Comparison of ENCODE assay signal across 14 cellular contexts in the genomic region with DNA sequence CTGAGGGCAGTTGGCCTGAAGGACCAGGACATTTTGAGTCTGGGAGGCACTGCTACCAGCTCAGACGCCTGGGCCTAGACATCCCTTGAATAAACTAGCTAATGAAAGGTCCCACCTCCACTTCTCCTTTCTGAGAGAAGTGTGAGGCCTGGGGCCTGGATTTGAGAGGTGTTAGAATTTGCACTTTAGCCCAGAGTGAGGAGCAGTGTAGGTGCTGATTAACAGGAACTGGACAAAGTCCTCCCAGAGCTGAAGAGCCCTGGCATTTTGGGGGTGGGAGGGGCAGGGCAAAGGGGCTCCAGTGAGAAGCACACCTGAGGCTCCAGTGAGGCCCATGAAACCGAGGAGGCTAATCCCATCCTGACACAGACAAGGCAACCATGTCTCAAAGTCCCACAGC. TPM values are rescaled to one million over a fixed set of nuclear protein-coding genes. Genes with fewer than 3 reads are reported as not detected.
DNase-seq lines count a peak whose midpoint lies in the region; ATAC-seq, FAIRE-seq and TF ChIP-seq lines count a peak whose summit lies in the region.
"Had no signal": no experiment of that assay in that cellular context is flagged by ENCODE, and none has a peak within 500 bp of the region (broad histone marks: within the 10 kb centered on the region; RNA-seq: fewer than 3 reads in every experiment).

No MANE protein-coding gene starts in this region.

- no TSS peak for BruUV-seq in K562 (replicated peaks; lab: Mats Ljungman, UMichigan)

- no peak for FAIRE-seq in K562 (lab: Jason Lieb, UNC)
- FAIRE-seq: A549, GM12892 had no signal

- peaks cover 0 to 5% of the 10 kb centered on the region in 2 experiments; a peak in 3 of 5 replicates for H3K4me1 ChIP-seq in K562 (replicated peaks in 1 of 2; ENCODE audit: control insufficient read depth in 2 of 2, insufficient read depth in 2 of 2, low read length in 2 of 2)
- no peaks in the 10 kb centered on the region for H3K4me1 ChIP-seq in right lobe of liver
- no peaks in the 10 kb centered on the region for H3K4me1 ChIP-seq in uterus

- H3K9ac ChIP-seq in K562 (ENCODE audit: insufficient read depth in 1 of 2, low read depth in 2 of 2, low read length in 2 of 2) = peak overlapping the region in 1 of 2 experiments; percentile 2; a peak in 1 of 4 replicates

- no peaks in the 10 kb centered on the region for H3K79me2 ChIP-seq in K562 (ENCODE audit: control insufficient read depth, insufficient read depth, low read length)

- DNase-seq in ELF-1 (ENCODE audit: low read depth, low spot score) = peak; percentile 28
- no peak for DNase-seq in K562 (ENCODE audit: extremely low read depth in 1 of 4, low spot score in 3 of 4)
- no peak for DNase-seq in right lobe of liver
- DNase-seq in NCI-H524 treated with DMSO at 0.1 percent for 48 hours (lab: John Stamatoyannopoulos, UW) = no peak
- DNase-seq in uterus = no peak
- DNase-seq in natural killer cell treated with Interleukin-12 subunit alpha and Interleukin-12 subunit beta and Interleukin-15 and Interleukin-18, amount 100 ng/mL, for 72 hours (ENCODE audit: low spot score) = no peak
- DNase-seq: DMS53, NCI-H1092, NCI-H2107, NCI-H226, NCI-H69 had no signal

- H3K27me3 Mint-ChIP-seq in natural killer cell treated with Interleukin-12 subunit alpha and Interleukin-12 subunit beta and Interleukin-15 and Interleukin-18, amount 100 ng/mL, for 72 hours = no peaks in the 10 kb centered on the region

- CTCF ChIA-PET in K562 (lab: Yijun Ruan, JAX; ENCODE audit: low intra/inter-chr PET ratio) = interaction anchor here (0.7 kb wide), 1 partner anchor 826 kb away, joined by 4 read pairs; no protein-coding TSS in a partner anchor

- TF ChIP-seq RAD21 in K562 (CRISPR knock-in tag; conservative IDR thresholded peaks at IDR 0.05 in 1 of 2, IDR thresholded peaks at IDR 0.05 in 1 of 2) = no peak

- ATAC-seq in K562 (no peak), right lobe of liver (peak; percentile 33 to 72 (median 58))
- no peak for ATAC-seq in natural killer cell treated with Interleukin-12 subunit alpha and Interleukin-12 subunit beta and Interleukin-15 and Interleukin-18, amount 100 ng/mL, for 72 hours
- ATAC-seq: A549 had no signal

- no peaks in the 10 kb centered on the region for H3K4me1 Mint-ChIP-seq in natural killer cell treated with Interleukin-12 subunit alpha and Interleukin-12 subunit beta and Interleukin-15 and Interleukin-18, amount 100 ng/mL, for 72 hours (ENCODE audit: low read depth in 2 of 2)

- POLR2A ChIA-PET in K562 (lab: Yijun Ruan, JAX) = interaction anchor here (1.6 to 1.8 kb wide), 2 partner anchors 9 to 19 kb away, joined by 3 to 6 read pairs; no protein-coding TSS in a partner anchor

- H3K9me3 ChIP-seq in K562 (replicated peaks; ENCODE audit: control insufficient read depth, insufficient read depth, low read depth, low read length) (no peaks in the 10 kb centered on the region), right lobe of liver (no peaks in the 10 kb centered on the region), uterus (no peaks in the 10 kb centered on the region)
- H3K9me3 ChIP-seq: A549 had no signal

- H3K4me3 ChIP-seq in K562 (no peak overlapping the region), right lobe of liver (no peak overlapping the region), uterus (no peak overlapping the region)
- H3K4me3 ChIP-seq: A549 had no signal

- H3K9me3 Mint-ChIP-seq in natural killer cell treated with Interleukin-12 subunit alpha and Interleukin-12 subunit beta and Interleukin-15 and Interleukin-18, amount 100 ng/mL, for 72 hours = no peaks in the 10 kb centered on the region

- no peak overlapping the region for H3K4me3 Mint-ChIP-seq in natural killer cell treated with Interleukin-12 subunit alpha and Interleukin-12 subunit beta and Interleukin-15 and Interleukin-18, amount 100 ng/mL, for 72 hours

- H3K9me1 ChIP-seq in K562 (ENCODE audit: control insufficient read depth, insufficient read depth, low read length) = no peaks in the 10 kb centered on the region

- no peak overlapping the region for H2AFZ ChIP-seq in K562 (ENCODE audit: low read depth, low read length)

- TF ChIP-seq EP300 in K562 (IDR thresholded peaks at IDR 0.05; ENCODE audit: low read length) = no peak

- H3K36me3 ChIP-seq in K562 (ENCODE audit: control insufficient read depth, insufficient read depth, low read length) (no peaks in the 10 kb centered on the region), right lobe of liver (no peaks in the 10 kb centered on the region), uterus (no peaks in the 10 kb centered on the region)

- H3K27ac ChIP-seq in K562 (ENCODE audit: extremely low read depth, low read depth, low read length) (no peak overlapping the region), right lobe of liver (peak overlapping the region in 1 of 3 donors; percentile 40), uterus (no peak overlapping the region)
- H3K27ac ChIP-seq: C4-2B had no signal

- no peak overlapping the region for H3K4me2 ChIP-seq in K562 (ENCODE audit: insufficient read depth, low read length)
- H3K4me2 ChIP-seq: A549 had no signal

- H4K20me1 ChIP-seq in K562 (replicated peaks; ENCODE audit: control insufficient read depth, insufficient read depth, low read length) = no peaks in the 10 kb centered on the region

- WGBS in K562 (ENCODE audit: insufficient coverage, low coverage, missing lambda C conversion rate) = 40% methylated on average over 2 of the region's 2 CpGs
- WGBS in right lobe of liver (ENCODE audit: insufficient coverage, low coverage, low lambda C conversion rate, missing lambda C conversion rate) = no CpG with 5 or more reads among the region's 2 CpGs

- TF ChIP-seq POLR2A in K562 (conservative IDR thresholded peaks at IDR 0.05) (no peak), right lobe of liver (IDR thresholded peaks at IDR 0.05) (no peak), uterus (IDR thresholded peaks at IDR 0.05) (no peak)

- in situ Hi-C loops in K562 (cut with MboI) = no loop called here

- H3K27ac Mint-ChIP-seq in natural killer cell treated with Interleukin-12 subunit alpha and Interleukin-12 subunit beta and Interleukin-15 and Interleukin-18, amount 100 ng/mL, for 72 hours = no peak overlapping the region

- TF ChIP-seq CTCF in K562 (IDR thresholded peaks at IDR 0.05 in 2 of 3, conservative IDR thresholded peaks at IDR 0.05 in 1 of 3; ENCODE audit: insufficient read depth in 2 of 3, low read depth in 1 of 3, low read length in 3 of 3) = no peak
- no peak for TF ChIP-seq CTCF in right lobe of liver (IDR thresholded peaks at IDR 0.05)
- no peak for TF ChIP-seq CTCF in uterus (IDR thresholded peaks at IDR 0.05)

- intact Hi-C loops in K562 (cut with micrococcal nuclease) (no loop called here), right lobe of liver (cut with DNase I) (no loop called here), uterus (cut with DNase I; ENCODE audit: low total_unique reads) (no loop called here)

- no peaks in the 10 kb centered on the region for H3K36me3 Mint-ChIP-seq in natural killer cell treated with Interleukin-12 subunit alpha and Interleukin-12 subunit beta and Interleukin-15 and Interleukin-18, amount 100 ng/mL, for 72 hours

- H3K27me3 ChIP-seq in K562 (ENCODE audit: control insufficient read depth in 2 of 2, insufficient read depth in 2 of 2, low read length in 2 of 2) (no peaks in the 10 kb centered on the region), right lobe of liver (no peaks in the 10 kb centered on the region), uterus (no peaks in the 10 kb centered on the region)

RNA-seq across cellular contexts. Expression of gene SLC1A5, which starts 15.2 kb away (rescaled TPM):
- 143 and 394 TPM in 2 replicates for total RNA-seq in K562 (2011; cell fraction: chromatin; rRNA removed; ENCODE audit: low replicate concordance)
- total RNA-seq in K562 (2011; cell fraction: nucleolus; rRNA removed) = 510 and 601 TPM in 2 replicates
- total RNA-seq in K562 (2011; cell fraction: nucleoplasm; rRNA removed) = 377 and 409 TPM in 2 replicates
- total RNA-seq in K562 (2014; rRNA removed) (257 and 266 TPM in 2 replicates), K562 (2014; rRNA removed; fragmentation: Illumina TruSeq; extraction: Trizol) (77.5 and 94.9 TPM in 2 replicates), K562 (2015; rRNA removed; fragmentation: Illumina TruSeq; extraction: Trizol) (113 and 122 TPM in 2 replicates), K562 (2021) (398 and 417 TPM in 2 replicates), right lobe of liver (1 to 10 TPM; 1.8 to 8.0 (median 4.4) TPM), uterus (10 to 100 TPM; 13.8 to 78.0 (median 32.4) TPM)
- polyA plus RNA-seq in K562 (2011; rRNA removed) (134 and 227 TPM in 2 replicates), K562 (2014; fragmentation: Illumina TruSeq; extraction: Trizol) (250 and 336 TPM in 2 replicates), K562 (2014; fragmentation: Nextera tagmentation; extraction: Ambion mirVana) (10 to 100 TPM; 31.2 to 42.0 TPM), K562 (2014; rRNA removed) (169 and 256 TPM in 2 replicates)
- polyA plus RNA-seq in K562 (2011; cell fraction: cytosol; rRNA removed) = 233 and 332 TPM in 2 replicates
- 141 and 179 TPM in 2 replicates for polyA plus RNA-seq in K562 (2011; cell fraction: nucleus; rRNA removed)
- 221 and 421 TPM in 2 replicates for polyA plus RNA-seq in K562 (2012)
- 150 and 164 TPM in 2 replicates for polyA minus RNA-seq in K562 (2011; rRNA and poly(A)+ RNA removed)
- 145 and 162 TPM in 2 replicates for polyA minus RNA-seq in K562 (2011; cell fraction: cytosol; rRNA and poly(A)+ RNA removed)
- polyA minus RNA-seq in K562 (2011; cell fraction: nucleus; rRNA and poly(A)+ RNA removed) = 58.6 and 64.8 TPM in 2 replicates
- 100 to 1,000 TPM; 215 to 269 TPM for total RNA-seq in natural killer cell treated with Interleukin-12 subunit alpha and Interleukin-12 subunit beta and Interleukin-15 and Interleukin-18, amount 100 ng/mL, for 72 hours

RNA-seq across cellular contexts. Expression of gene AP2S1, which starts 47.1 kb away (rescaled TPM):
- total RNA-seq in K562 (2011; cell fraction: chromatin; rRNA removed; ENCODE audit: low replicate concordance) = 19.6 and 27.0 TPM in 2 replicates
- total RNA-seq in K562 (2011; cell fraction: nucleolus; rRNA removed) = 40.3 and 42.5 TPM in 2 replicates
- 31.1 and 45.0 TPM in 2 replicates for total RNA-seq in K562 (2011; cell fraction: nucleoplasm; rRNA removed)
- total RNA-seq in K562 (2014; rRNA removed) (294 and 338 TPM in 2 replicates), K562 (2014; rRNA removed; fragmentation: Illumina TruSeq; extraction: Trizol) (95.3 and 97.5 TPM in 2 replicates), K562 (2015; rRNA removed; fragmentation: Illumina TruSeq; extraction: Trizol) (131 and 143 TPM in 2 replicates), K562 (2021) (254 and 263 TPM in 2 replicates), right lobe of liver (10 to 100 TPM; 67.2 to 82.6 (median 73.6) TPM), uterus (10 to 100 TPM in 3 of 4 donors, 1 to 10 TPM in 1; 3.8 to 59.1 (median 45.1) TPM)
- polyA plus RNA-seq in K562 (2011; rRNA removed) (136 and 171 TPM in 2 replicates), K562 (2014; fragmentation: Illumina TruSeq; extraction: Trizol) (118 and 172 TPM in 2 replicates), K562 (2014; fragmentation: Nextera tagmentation; extraction: Ambion mirVana) (10 to 100 TPM; 32.4 to 72.0 TPM), K562 (2014; rRNA removed) (196 and 212 TPM in 2 replicates)
- 201 and 310 TPM in 2 replicates for polyA plus RNA-seq in K562 (2011; cell fraction: cytosol; rRNA removed)
- polyA plus RNA-seq in K562 (2011; cell fraction: nucleus; rRNA removed) = 91.4 and 98.6 TPM in 2 replicates
- 190 and 267 TPM in 2 replicates for polyA plus RNA-seq in K562 (2012)
- polyA minus RNA-seq in K562 (2011; rRNA and poly(A)+ RNA removed) = 57.4 and 64.7 TPM in 2 replicates
- 73.8 and 86.9 TPM in 2 replicates for polyA minus RNA-seq in K562 (2011; cell fraction: cytosol; rRNA and poly(A)+ RNA removed)
- 14.7 and 22.1 TPM in 2 replicates for polyA minus RNA-seq in K562 (2011; cell fraction: nucleus; rRNA and poly(A)+ RNA removed)
- total RNA-seq in natural killer cell treated with Interleukin-12 subunit alpha and Interleukin-12 subunit beta and Interleukin-15 and Interleukin-18, amount 100 ng/mL, for 72 hours = 100 to 1,000 TPM in 1 of 2 donors, 10 to 100 TPM in 1; 94.3 to 130 TPM

RNA-seq across cellular contexts. Expression of gene ARHGAP35, which starts 57.2 kb away (rescaled TPM):
- total RNA-seq in K562 (2011; cell fraction: chromatin; rRNA removed; ENCODE audit: low replicate concordance) = 56.5 and 65.8 TPM in 2 replicates
- total RNA-seq in K562 (2011; cell fraction: nucleolus; rRNA removed) = 33.2 and 33.8 TPM in 2 replicates
- total RNA-seq in K562 (2011; cell fraction: nucleoplasm; rRNA removed) = 42.5 and 45.8 TPM in 2 replicates
- 10.2 and 13.8 TPM in 2 replicates for total RNA-seq in K562 (2014; rRNA removed)
- 13.9 TPM in 2 replicates for total RNA-seq in K562 (2014; rRNA removed; fragmentation: Illumina TruSeq; extraction: Trizol)
- 16.0 and 16.2 TPM in 2 replicates for total RNA-seq in K562 (2015; rRNA removed; fragmentation: Illumina TruSeq; extraction: Trizol)
- total RNA-seq in K562 (2021) = 24.5 and 26.4 TPM in 2 replicates
- 9.8 and 10.2 TPM in 2 replicates for polyA plus RNA-seq in K562 (2011; rRNA removed)
- 7.1 and 11.1 TPM in 2 replicates for polyA plus RNA-seq in K562 (2011; cell fraction: cytosol; rRNA removed)
- polyA plus RNA-seq in K562 (2011; cell fraction: nucleus; rRNA removed) = 10.6 and 12.9 TPM in 2 replicates
- polyA plus RNA-seq in K562 (2012) = 16.8 and 21.4 TPM in 2 replicates
- 15.7 and 18.6 TPM in 2 replicates for polyA plus RNA-seq in K562 (2014; fragmentation: Illumina TruSeq; extraction: Trizol)
- 1 to 10 TPM in 1 of 2 experiments, under 1 TPM in 1; 0.27 to 1.1 TPM for polyA plus RNA-seq in K562 (2014; fragmentation: Nextera tagmentation; extraction: Ambion mirVana)
- 7.6 and 9.4 TPM in 2 replicates for polyA plus RNA-seq in K562 (2014; rRNA removed)
- polyA minus RNA-seq in K562 (2011; rRNA and poly(A)+ RNA removed) = 26.2 and 28.7 TPM in 2 replicates
- 16.0 and 16.7 TPM in 2 replicates for polyA minus RNA-seq in K562 (2011; cell fraction: cytosol; rRNA and poly(A)+ RNA removed)
- polyA minus RNA-seq in K562 (2011; cell fraction: nucleus; rRNA and poly(A)+ RNA removed) = 16.4 and 22.9 TPM in 2 replicates
- total RNA-seq in right lobe of liver = 10 to 100 TPM; 33.5 to 54.4 (median 47.8) TPM
- 10 to 100 TPM in 2 of 4 donors, 1 to 10 TPM in 2; 8.7 to 69.4 (median 30.9) TPM for total RNA-seq in uterus
- total RNA-seq in natural killer cell treated with Interleukin-12 subunit alpha and Interleukin-12 subunit beta and Interleukin-15 and Interleukin-18, amount 100 ng/mL, for 72 hours = 10 to 100 TPM; 27.6 to 42.9 TPM

RNA-seq across cellular contexts. Expression of gene STRN4, which starts 57.3 kb away (rescaled TPM):
- 149 and 335 TPM in 2 replicates for total RNA-seq in K562 (2011; cell fraction: chromatin; rRNA removed; ENCODE audit: low replicate concordance)
- total RNA-seq in K562 (2011; cell fraction: nucleolus; rRNA removed) = 167 and 175 TPM in 2 replicates
- total RNA-seq in K562 (2011; cell fraction: nucleoplasm; rRNA removed) = 137 and 163 TPM in 2 replicates
- 66.9 and 71.0 TPM in 2 replicates for total RNA-seq in K562 (2014; rRNA removed)
- total RNA-seq in K562 (2014; rRNA removed; fragmentation: Illumina TruSeq; extraction: Trizol) = 18.0 and 21.6 TPM in 2 replicates
- total RNA-seq in K562 (2015; rRNA removed; fragmentation: Illumina TruSeq; extraction: Trizol) = 36.9 and 39.2 TPM in 2 replicates
- 79.2 and 82.7 TPM in 2 replicates for total RNA-seq in K562 (2021)
- 42.8 and 60.4 TPM in 2 replicates for polyA plus RNA-seq in K562 (2011; rRNA removed)
- 74.0 and 145 TPM in 2 replicates for polyA plus RNA-seq in K562 (2011; cell fraction: cytosol; rRNA removed)
- 204 and 318 TPM in 2 replicates for polyA plus RNA-seq in K562 (2011; cell fraction: nucleus; rRNA removed)
- polyA plus RNA-seq in K562 (2012) = 52.1 and 70.7 TPM in 2 replicates
- polyA plus RNA-seq in K562 (2014; fragmentation: Illumina TruSeq; extraction: Trizol) = 34.8 and 63.9 TPM in 2 replicates
- polyA plus RNA-seq in K562 (2014; fragmentation: Nextera tagmentation; extraction: Ambion mirVana) = 1 to 10 TPM in 1 of 2 experiments, under 1 TPM in 1; 0.62 to 1.7 TPM
- polyA plus RNA-seq in K562 (2014; rRNA removed) = 81.4 and 83.7 TPM in 2 replicates
- 37.1 and 38.4 TPM in 2 replicates for polyA minus RNA-seq in K562 (2011; rRNA and poly(A)+ RNA removed)
- polyA minus RNA-seq in K562 (2011; cell fraction: cytosol; rRNA and poly(A)+ RNA removed) = 49.1 and 68.4 TPM in 2 replicates
- 61.9 and 64.6 TPM in 2 replicates for polyA minus RNA-seq in K562 (2011; cell fraction: nucleus; rRNA and poly(A)+ RNA removed)
- 10 to 100 TPM; 16.9 to 28.1 (median 23.7) TPM for total RNA-seq in right lobe of liver
- 100 to 1,000 TPM in 1 of 4 donors, 10 to 100 TPM in 3; 55.1 to 109 (median 81.8) TPM for total RNA-seq in uterus
- 100 to 1,000 TPM in 1 of 2 donors, 10 to 100 TPM in 1; 88.9 to 121 TPM for total RNA-seq in natural killer cell treated with Interleukin-12 subunit alpha and Interleukin-12 subunit beta and Interleukin-15 and Interleukin-18, amount 100 ng/mL, for 72 hours

RNA-seq across cellular contexts. Expression of gene FKRP, which starts 57.7 kb away (rescaled TPM):
- total RNA-seq in K562 (2011; cell fraction: chromatin; rRNA removed; ENCODE audit: low replicate concordance) = 36.3 and 57.4 TPM in 2 replicates
- 33.4 and 35.1 TPM in 2 replicates for total RNA-seq in K562 (2011; cell fraction: nucleolus; rRNA removed)
- 38.6 TPM in 2 replicates for total RNA-seq in K562 (2011; cell fraction: nucleoplasm; rRNA removed)
- total RNA-seq in K562 (2014; rRNA removed) = 8.2 and 11.3 TPM in 2 replicates
- 4.9 and 5.0 TPM in 2 replicates for total RNA-seq in K562 (2014; rRNA removed; fragmentation: Illumina TruSeq; extraction: Trizol)
- 7.3 and 7.6 TPM in 2 replicates for total RNA-seq in K562 (2015; rRNA removed; fragmentation: Illumina TruSeq; extraction: Trizol)
- 11.2 and 14.9 TPM in 2 replicates for total RNA-seq in K562 (2021)
- 3.7 and 5.4 TPM in 2 replicates for polyA plus RNA-seq in K562 (2011; rRNA removed)
- 4.9 and 11.1 TPM in 2 replicates for polyA plus RNA-seq in K562 (2011; cell fraction: cytosol; rRNA removed)
- 12.2 and 17.7 TPM in 2 replicates for polyA plus RNA-seq in K562 (2011; cell fraction: nucleus; rRNA removed)
- polyA plus RNA-seq in K562 (2012) = 14.0 and 18.1 TPM in 2 replicates
- polyA plus RNA-seq in K562 (2014; fragmentation: Illumina TruSeq; extraction: Trizol) = 6.5 and 10.2 TPM in 2 replicates
- polyA plus RNA-seq in K562 (2014; fragmentation: Nextera tagmentation; extraction: Ambion mirVana) = 1 to 10 TPM in 1 of 2 experiments, under 1 TPM in 1; 0.68 to 1.1 TPM
- polyA plus RNA-seq in K562 (2014; rRNA removed) = 15.2 and 16.1 TPM in 2 replicates
- polyA minus RNA-seq in K562 (2011; rRNA and poly(A)+ RNA removed) = 2.7 and 5.2 TPM in 2 replicates
- polyA minus RNA-seq in K562 (2011; cell fraction: cytosol; rRNA and poly(A)+ RNA removed) = 3.1 and 6.5 TPM in 2 replicates
- polyA minus RNA-seq in K562 (2011; cell fraction: nucleus; rRNA and poly(A)+ RNA removed) = 4.4 and 7.3 TPM in 2 replicates
- total RNA-seq in right lobe of liver = 1 to 10 TPM; 5.8 to 9.5 (median 7.4) TPM
- 100 to 1,000 TPM in 1 of 4 donors, 10 to 100 TPM in 2, 1 to 10 TPM in 1; 7.4 to 154 (median 22.1) TPM for total RNA-seq in uterus
- total RNA-seq in natural killer cell treated with Interleukin-12 subunit alpha and Interleukin-12 subunit beta and Interleukin-15 and Interleukin-18, amount 100 ng/mL, for 72 hours = 10 to 100 TPM; 16.4 to 25.4 TPM

Comparison
In these comparisons a context has a peak if more than half of its experiments do, and no peak if none do; other contexts are left out.
1. ATAC-seq: peak in right lobe of liver (4 of 4); none in K562 (single experiment) and natural killer cell treated with Interleukin-12 subunit alpha and Interleukin-12 subunit beta and Interleukin-15 and Interleukin-18, amount 100 ng/mL, for 72 hours (0 of 2).